ENCODE assay signal across 9 cellular contexts in genomic region chr2:103219398-103219797, GRCh38.
"Had no signal": no experiment of that assay in that cellular context is flagged by ENCODE, and none has a peak within 500 bp of the region (broad histone marks: within the 10 kb centered on the region; RNA-seq: fewer than 3 reads in every experiment).

No MANE protein-coding gene starts in this region.

- H3K27me3 Mint-ChIP-seq: IgD-negative memory B cell had no signal

- H3K27ac ChIP-seq: HL-60, KMS-11 had no signal

- H3K27ac Mint-ChIP-seq: IgD-negative memory B cell had no signal

- FAIRE-seq: HepG2, HTR-8/SVneo had no signal

- H3K36me3 Mint-ChIP-seq: IgD-negative memory B cell had no signal

- ATAC-seq: HepG2 had no signal

- H3K4me1 Mint-ChIP-seq: IgD-negative memory B cell had no signal

- H3K9ac ChIP-seq: KMS-11 had no signal

- H3K4me3 Mint-ChIP-seq: IgD-negative memory B cell had no signal

- H3K4me2 ChIP-seq: KMS-11 had no signal

- DNase-seq: IMR-90, Karpas-422, KBM-7, KG1 had no signal
